ENCODE assay signal across 8 cellular contexts in genomic region chr3:40971191-40972168, GRCh38.
DNase-seq lines count a peak whose midpoint lies in the region; ATAC-seq and TF ChIP-seq lines count a peak whose summit lies in the region.

No MANE protein-coding gene starts in this region.

- no peaks in the 10 kb centered on the region for H3K36me3 ChIP-seq in vagina

- no peak overlapping the region for H3K4me3 ChIP-seq in vagina

- peak; percentile 25 for DNase-seq in GDM1 (lab: John Stamatoyannopoulos, UW)
- DNase-seq in GM20000 (ENCODE audit: low spot score) = peak; percentile 78
- DNase-seq in RPMI7951 (ENCODE audit: low read depth) = peak; percentile 100
- peak; percentile 95 to 99 for DNase-seq in dermis microvascular lymphatic vessel endothelial cell (ENCODE audit: low read depth in 2 of 2)
- DNase-seq in mucosa of gallbladder (ENCODE audit: low spot score) = peak; percentile 81
- DNase-seq in vagina (ENCODE audit: extremely low spot score in 2 of 2) = peak in 1 of 2 donors; percentile 98
- no peak for DNase-seq in NCI-H2081 treated with DMSO at 0.1 percent for 48 hours (lab: John Stamatoyannopoulos, UW)

- peak; percentile 96 for ATAC-seq in HG03565 (IDR thresholded peaks at IDR 0.05; ENCODE audit: unreplicated experiment)

- no peaks in the 10 kb centered on the region for H3K27me3 ChIP-seq in vagina

- intact Hi-C loops in vagina (cut with DNase I) = no loop called here

- TF ChIP-seq CTCF in GM20000 (IDR thresholded peaks at IDR 0.05; ENCODE audit: extremely low read depth, missing control alignments) = no peak
- no peak for TF ChIP-seq CTCF in vagina (IDR thresholded peaks at IDR 0.05)

- no peak for TF ChIP-seq POLR2A in vagina (IDR thresholded peaks at IDR 0.05)

- H3K27ac ChIP-seq in vagina = peak overlapping the region; percentile 50

- no peaks in the 10 kb centered on the region for H3K9me3 ChIP-seq in vagina

- H3K4me1 ChIP-seq in vagina = peaks cover 23% of the 10 kb centered on the region
